11 cellular contexts compared by ENCODE assay signal in the genomic region with DNA sequence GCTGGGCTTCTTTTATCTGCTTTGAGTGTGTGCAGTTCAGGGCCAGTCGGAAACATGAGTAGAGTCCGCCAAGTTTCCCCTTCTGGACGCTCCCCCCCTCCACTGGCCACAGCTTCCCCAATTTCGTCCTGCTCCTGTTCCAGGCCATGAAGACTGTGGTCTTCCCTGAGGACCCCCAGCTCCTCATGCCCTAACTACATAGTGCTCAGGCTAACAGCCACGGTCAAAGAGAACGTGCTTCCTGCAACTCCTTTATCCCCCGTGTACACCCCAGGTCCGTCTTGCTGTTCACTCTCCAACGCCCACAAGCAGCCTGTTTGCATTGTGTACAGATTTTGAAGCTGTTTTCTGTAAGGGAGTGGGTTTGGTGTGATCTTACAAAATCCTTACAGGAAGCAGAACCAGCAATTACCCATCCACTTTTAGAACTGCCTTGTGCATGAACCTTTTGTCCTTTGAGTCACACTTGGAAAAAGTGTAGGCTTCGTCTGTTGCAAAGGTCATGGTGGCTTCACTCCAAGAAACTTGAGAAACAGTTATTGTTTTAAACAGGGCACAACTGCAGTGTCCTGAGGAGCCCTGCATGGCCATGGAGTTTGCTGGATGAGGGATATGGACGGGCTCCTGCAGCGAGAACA.
DNase-seq lines count a peak whose midpoint lies in the region; ATAC-seq and TF ChIP-seq lines count a peak whose summit lies in the region.
"Had no signal": no experiment of that assay in that cellular context is flagged by ENCODE, and none has a peak within 500 bp of the region (broad histone marks: within the 10 kb centered on the region; RNA-seq: fewer than 3 reads in every experiment).

No MANE protein-coding gene starts in this region.

- H3K27ac ChIP-seq in ACC112 (ENCODE audit: low read depth, low read length): peak overlapping the region; percentile 8

- no peaks in the 10 kb centered on the region for H3K27me3 ChIP-seq in ACC112 (ENCODE audit: insufficient read depth, low read length)

- H3K79me2 ChIP-seq in ACC112 (ENCODE audit: control insufficient read depth, insufficient read depth, low read length, unreplicated experiment): no peaks in the 10 kb centered on the region

- DNase-seq in MV-4-11 (lab: John Stamatoyannopoulos, UW) (peak; percentile 98), epithelial cell of proximal tubule (ENCODE audit: low read depth) (peak; percentile 6), mucosa of descending colon (peak in 1 of 3 donors; percentile 34), NCI-H510A (lab: John Stamatoyannopoulos, UW) (no peak), NCI-H2029 (lab: John Stamatoyannopoulos, UW) (no peak)
- DNase-seq: activated CD4-positive, alpha-beta T cell treated with anti-CD3 and anti-CD28 coated beads, Interleukin-2, amount 10 ng/mL, durations not matched to agents 24 days and 14 days; amniotic stem cell had no signal

- peaks cover 3% of the 10 kb centered on the region; the same call in 1 of the 2 replicates for H3K36me3 ChIP-seq in ACC112 (ENCODE audit: insufficient read depth, low read length)
- no peaks in the 10 kb centered on the region for H3K36me3 ChIP-seq in mucosa of descending colon (ENCODE audit: low read depth)

- no peaks in the 10 kb centered on the region for H3K9me3 ChIP-seq in mucosa of descending colon

- TF ChIP-seq CTCF in epithelial cell of proximal tubule (conservative IDR thresholded peaks at IDR 0.05; ENCODE audit: low read depth, low read length) (no peak), mucosa of descending colon (IDR thresholded peaks at IDR 0.05) (no peak)

- H2AFZ ChIP-seq in ACC112 (ENCODE audit: low read length, unreplicated experiment): peak overlapping the region; percentile 70

- ATAC-seq in mucosa of descending colon (peak; percentile 35), HG02973 (IDR thresholded peaks at IDR 0.05; ENCODE audit: unreplicated experiment) (no peak), HG03520 (IDR thresholded peaks at IDR 0.05; ENCODE audit: unreplicated experiment) (no peak)
- ATAC-seq: Panc1 had no signal

- no peak overlapping the region; the same call in 1 of the 2 replicates for H3K4me3 ChIP-seq in ACC112 (ENCODE audit: low read depth, low read length)
- no peak overlapping the region for H3K4me3 ChIP-seq in epithelial cell of proximal tubule (ENCODE audit: low read depth, low read length)
- H3K4me3 ChIP-seq in mucosa of descending colon: no peak overlapping the region

- H3K4me1 ChIP-seq in ACC112 (ENCODE audit: control insufficient read depth, insufficient read depth, low read length, unreplicated experiment) (peaks cover 13% of the 10 kb centered on the region), mucosa of descending colon (ENCODE audit: low read depth) (no peaks in the 10 kb centered on the region)

- intact Hi-C loops in mucosa of descending colon (cut with DNase I, micrococcal nuclease): no loop called here

Comparison
In these comparisons a context has a peak if more than half of its experiments do, and no peak if none do; other contexts are left out.
1. DNase-seq: peak in MV-4-11 (single experiment) and epithelial cell of proximal tubule (single experiment); none in NCI-H510A (single experiment) and NCI-H2029 (single experiment).